8 cellular contexts compared by ENCODE assay signal in the genomic region with DNA sequence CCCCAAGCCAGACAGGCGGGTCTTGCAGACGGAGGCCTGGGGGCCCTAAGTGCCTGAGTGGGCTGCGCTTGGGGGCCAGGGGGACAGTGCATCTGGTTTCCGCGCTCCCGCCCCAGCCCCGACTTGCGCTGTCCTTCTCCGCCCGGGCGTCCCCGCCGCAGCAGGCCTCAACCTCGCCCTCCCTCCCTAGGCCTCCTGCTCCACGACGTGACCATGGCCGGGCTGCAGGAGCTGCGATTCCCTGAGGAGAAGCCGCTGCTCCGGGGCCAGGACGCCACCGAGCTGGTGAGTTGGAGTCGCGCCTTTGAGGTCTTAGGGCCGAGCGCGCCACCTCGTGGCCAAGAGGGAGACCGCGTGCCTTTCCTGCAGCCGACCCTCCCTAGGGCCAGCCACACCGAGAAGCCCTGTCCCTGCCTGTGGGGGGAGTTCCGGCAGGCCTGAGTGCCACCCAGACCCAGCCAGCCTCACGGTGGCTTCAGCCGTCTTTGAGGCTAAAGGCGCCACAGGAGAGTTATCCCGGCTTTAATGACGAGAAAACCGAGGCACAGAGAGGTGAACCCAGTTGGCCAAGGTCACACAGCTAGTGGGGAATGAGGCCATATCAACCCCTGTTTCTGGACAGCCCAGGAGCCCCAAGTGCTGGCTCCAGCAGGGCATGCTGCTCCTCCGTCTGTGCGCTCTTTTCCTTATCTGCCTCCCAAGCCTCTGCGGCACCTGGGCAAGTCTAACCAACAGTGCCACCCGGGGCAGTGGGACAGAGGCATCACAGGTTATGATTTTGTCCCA. TPM values are rescaled to one million over a fixed set of nuclear protein-coding genes. Genes with fewer than 3 reads are reported as not detected.
DNase-seq lines count a peak whose midpoint lies in the region; ATAC-seq and TF ChIP-seq lines count a peak whose summit lies in the region.

No MANE protein-coding gene starts in this region.

- H3K27me3 ChIP-seq in liver (ENCODE audit: control insufficient read depth in 4 of 4, insufficient read depth in 4 of 4, low read length in 3 of 4): no peaks in the 10 kb centered on the region

- ATAC-seq in HG02870 (IDR thresholded peaks at IDR 0.05; ENCODE audit: unreplicated experiment): peak; percentile 68
- ATAC-seq in activated CD4-positive, alpha-beta T cell treated with anti-CD3 and anti-CD28 coated beads for 36 hours: peak; percentile 95

- 20% methylated on average over 43 of the region's 43 CpGs for WGBS in liver

- DNase-seq in GDM1 (lab: John Stamatoyannopoulos, UW): peak; percentile 31
- peak; percentile 55 for DNase-seq in NCI-H2196 treated with DMSO at 0.1 percent for 48 hours (lab: John Stamatoyannopoulos, UW; ENCODE audit: unreplicated experiment)
- DNase-seq in activated CD4-positive, alpha-beta T cell treated with anti-CD3 and anti-CD28 coated beads for 36 hours: peak; percentile 87
- peak; percentile 86 for DNase-seq in cerebellum (ENCODE audit: low spot score)
- DNase-seq in stimulated activated CD4-positive, alpha-beta T cell treated with anti-CD3 and anti-CD28 coated beads, Interleukin-4, amount 100 ng/mL, for 24 hours: peak; percentile 69
- DNase-seq in cortex of kidney (lab: John Stamatoyannopoulos, UW): no peak

- no peaks in the 10 kb centered on the region for H3K9me3 ChIP-seq in liver (ENCODE audit: control insufficient read depth in 4 of 4, low read length in 3 of 4)

- no peaks in the 10 kb centered on the region for H3K27me3 Mint-ChIP-seq in activated CD4-positive, alpha-beta T cell treated with anti-CD3 and anti-CD28 coated beads for 36 hours

- H3K9ac ChIP-seq in liver (ENCODE audit: low read depth in 1 of 2, low read length in 2 of 2): no peak overlapping the region

- H3K4me3 ChIP-seq in liver (ENCODE audit: low read depth in 1 of 3, low read length in 3 of 3): no peak overlapping the region

- peak; percentile 84 to 96 for TF ChIP-seq RAD21 in liver (IDR thresholded peaks at IDR 0.05)

- H3K27ac Mint-ChIP-seq in activated CD4-positive, alpha-beta T cell treated with anti-CD3 and anti-CD28 coated beads for 36 hours: no peak overlapping the region

- H3K4me1 Mint-ChIP-seq in activated CD4-positive, alpha-beta T cell treated with anti-CD3 and anti-CD28 coated beads for 36 hours: no peaks in the 10 kb centered on the region

- H3K36me3 ChIP-seq in liver (ENCODE audit: control insufficient read depth in 4 of 4, insufficient read depth in 3 of 4, low read depth in 1 of 4, low read length in 3 of 4): no peaks in the 10 kb centered on the region

- peak; percentile 81 for TF ChIP-seq CTCF in liver (IDR thresholded peaks at IDR 0.05; ENCODE audit: low read depth, low read length, missing input control)

- intact Hi-C loops in activated CD4-positive, alpha-beta T cell treated with anti-CD3 and anti-CD28 coated beads for 36 hours (cut with DNase I, micrococcal nuclease): loop anchor here (1.0 kb wide), 1 partner anchor 151 kb away; no protein-coding TSS in a partner anchor

- H3K4me1 ChIP-seq in liver (ENCODE audit: control insufficient read depth in 4 of 4, insufficient read depth in 4 of 4, low read length in 3 of 4): peaks cover 0 to 7% (median 1%) of the 10 kb centered on the region in 4 donors

- no peak overlapping the region for H3K4me3 Mint-ChIP-seq in activated CD4-positive, alpha-beta T cell treated with anti-CD3 and anti-CD28 coated beads for 36 hours

- CTCF ChIA-PET in activated CD4-positive, alpha-beta T cell treated with anti-CD3 and anti-CD28 coated beads for 36 hours (lab: Charles Lee): interaction anchor here (0.6 to 6.2 kb wide), 21 partner anchors 9 to 585 kb away, joined by 3 to 173 read pairs (median 3); partner anchors contain the start of gene NDRG4

- H3K27ac ChIP-seq in liver (ENCODE audit: low read depth in 1 of 2, low read length in 2 of 2): no peak overlapping the region

- no peaks in the 10 kb centered on the region for H3K36me3 Mint-ChIP-seq in activated CD4-positive, alpha-beta T cell treated with anti-CD3 and anti-CD28 coated beads for 36 hours (ENCODE audit: low read depth)

- no peaks in the 10 kb centered on the region for H3K9me3 Mint-ChIP-seq in activated CD4-positive, alpha-beta T cell treated with anti-CD3 and anti-CD28 coated beads for 36 hours (ENCODE audit: low read depth)

- POLR2A ChIA-PET in activated CD4-positive, alpha-beta T cell treated with anti-CD3 and anti-CD28 coated beads for 36 hours (lab: Charles Lee): no interaction called here

TF ChIP-seq in liver, 16 proteins besides CTCF, POLR2A, EP300 and RAD21:
- TF ChIP-seq TAF1 (conservative IDR thresholded peaks at IDR 0.05): no peak
- no peak for TF ChIP-seq FOXA1 (IDR thresholded peaks at IDR 0.05)
- TF ChIP-seq HNF4A (conservative IDR thresholded peaks at IDR 0.05): no peak
- TF ChIP-seq SP1 (IDR thresholded peaks at IDR 0.05): no peak

RNA-seq across cellular contexts. Expression of gene NDRG4, which starts 12.2 kb away (rescaled TPM):
- 1 to 10 TPM; 6.9 to 7.2 TPM for total RNA-seq in activated CD4-positive, alpha-beta T cell treated with anti-CD3 and anti-CD28 coated beads for 36 hours
- 280 TPM for total RNA-seq in cerebellum
- total RNA-seq in liver: 1 to 10 TPM in 1 of 2 donors, under 1 TPM in 1; 0.93 to 1.1 TPM
- polyA plus RNA-seq in liver: under 1 TPM; 0.40 to 0.80 TPM

RNA-seq across cellular contexts. Expression of gene SETD6, which starts 27.6 kb away (rescaled TPM):
- total RNA-seq in activated CD4-positive, alpha-beta T cell treated with anti-CD3 and anti-CD28 coated beads for 36 hours: 10 to 100 TPM; 13.8 to 15.1 TPM
- total RNA-seq in cerebellum (32.0 TPM), liver (10 to 100 TPM in 1 of 2 donors, 1 to 10 TPM in 1; 6.9 to 17.7 TPM)
- polyA plus RNA-seq in liver: 10 to 100 TPM in 1 of 2 donors, 1 to 10 TPM in 1; 9.2 to 11.2 TPM

Comparison
In these comparisons a context has a peak if more than half of its experiments do, and no peak if none do; other contexts are left out.
1. RNA of gene NDRG4, which starts 12.2 kb away (total RNA-seq): 280 TPM in cerebellum (single experiment); 6.9 to 7.2 TPM in activated CD4-positive, alpha-beta T cell treated with anti-CD3 and anti-CD28 coated beads for 36 hours and 0.93 to 1.1 TPM in liver; every median in the first group is over 10 times any median in the second.